8 cellular contexts compared by ENCODE assay signal in the genomic region with DNA sequence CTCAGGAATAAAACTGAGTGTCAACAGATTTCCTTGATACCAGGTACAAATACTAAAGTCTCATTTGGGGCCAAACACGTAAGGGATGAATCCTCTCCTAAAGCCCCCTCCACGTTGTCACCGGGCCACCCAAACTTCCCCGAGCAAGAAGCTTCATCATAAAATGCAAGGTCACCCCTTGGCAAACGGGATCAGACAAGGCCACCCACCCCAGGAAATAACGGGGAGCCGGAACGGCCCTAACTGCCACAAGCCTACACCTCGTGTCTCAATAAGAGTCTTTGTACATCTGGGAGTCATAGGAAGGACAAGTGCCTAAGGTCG. TPM values are rescaled to one million over a fixed set of nuclear protein-coding genes. Genes with fewer than 3 reads are reported as not detected.
A peak's percentile ranks its signal among the peaks of the same experiment; 100 is the strongest.
DNase-seq lines count a peak whose midpoint lies in the region; ATAC-seq and TF ChIP-seq lines count a peak whose summit lies in the region.

No MANE protein-coding gene starts in this region.

- peaks cover 52% of the 10 kb centered on the region for H3K36me3 Mint-ChIP-seq in activated CD8-positive, alpha-beta T cell treated with anti-CD3 and anti-CD28 coated beads, Interleukin-2, amount 10 ng/mL, durations not matched to agents 7 days and 5 days (ENCODE audit: low read depth)

- H3K4me1 ChIP-seq in HAP-1 (peaks cover 27% of the 10 kb centered on the region), hepatocyte (ENCODE audit: insufficient read depth) (peaks cover 23% of the 10 kb centered on the region), spleen (peaks cover 42 to 93% (median 80%) of the 10 kb centered on the region in 6 donors)

- peak; percentile 1 for ATAC-seq in activated CD8-positive, alpha-beta T cell treated with anti-CD3 and anti-CD28 coated beads, Interleukin-2, amount 10 ng/mL, durations not matched to agents 7 days and 5 days
- no peak for ATAC-seq in GM18502 (IDR thresholded peaks at IDR 0.05; ENCODE audit: poor library complexity, unreplicated experiment)
- no peak for ATAC-seq in GM21447 (IDR thresholded peaks at IDR 0.05; ENCODE audit: unreplicated experiment)

- H3K9me3 ChIP-seq in HAP-1: no peaks in the 10 kb centered on the region
- H3K9me3 ChIP-seq in hepatocyte (ENCODE audit: low read depth): no peaks in the 10 kb centered on the region
- no peaks in the 10 kb centered on the region for H3K9me3 ChIP-seq in spleen

- in situ Hi-C loops in HAP-1 (cut with MboI; ENCODE audit: low sequenced_read_pairs): no loop called here

- POLR2A ChIA-PET in activated CD8-positive, alpha-beta T cell treated with anti-CD3 and anti-CD28 coated beads, Interleukin-2, amount 10 ng/mL, durations not matched to agents 7 days and 5 days (lab: Charles Lee): interaction anchor here (0.6 to 3.3 kb wide), 10 partner anchors 8 to 1353 kb away, joined by 3 to 32 read pairs (median 5); a partner anchor contains a TSS

- intact Hi-C loops in spleen (cut with DNase I; ENCODE audit: low total_unique reads): no loop called here

- peak overlapping the region; percentile 96 for H3K4me2 ChIP-seq in hepatocyte

- H3K4me3 Mint-ChIP-seq in activated CD8-positive, alpha-beta T cell treated with anti-CD3 and anti-CD28 coated beads, Interleukin-2, amount 10 ng/mL, durations not matched to agents 7 days and 5 days: peak overlapping the region; percentile 95

- no peak for TF ChIP-seq POLR2A in spleen (IDR thresholded peaks at IDR 0.05)

- peaks cover 52% of the 10 kb centered on the region for H3K4me1 Mint-ChIP-seq in activated CD8-positive, alpha-beta T cell treated with anti-CD3 and anti-CD28 coated beads, Interleukin-2, amount 10 ng/mL, durations not matched to agents 7 days and 5 days (ENCODE audit: low read depth)

- no peaks in the 10 kb centered on the region for H3K9me2 ChIP-seq in hepatocyte (replicated peaks; ENCODE audit: insufficient read depth)

- H3K27ac Mint-ChIP-seq in activated CD8-positive, alpha-beta T cell treated with anti-CD3 and anti-CD28 coated beads, Interleukin-2, amount 10 ng/mL, durations not matched to agents 7 days and 5 days: peak overlapping the region; percentile 92

- no peak overlapping the region for H2AFZ ChIP-seq in hepatocyte

- DNase-seq in HAP-1 (ENCODE audit: low spot score in 2 of 2): no peak
- no peak for DNase-seq in activated CD8-positive, alpha-beta T cell treated with anti-CD3 and anti-CD28 coated beads, Interleukin-2, amount 10 ng/mL, durations not matched to agents 7 days and 5 days
- DNase-seq in hepatocyte (ENCODE audit: low spot score): no peak
- DNase-seq in spleen: no peak
- DNase-seq in stimulated activated CD4-positive, alpha-beta T cell treated with anti-CD3 and anti-CD28 coated beads, Interleukin-4, amount 100 ng/mL, for 1 hour: no peak
- DNase-seq in NCI-H2171 (lab: John Stamatoyannopoulos, UW): no peak

- TF ChIP-seq CTCF in hepatocyte (IDR thresholded peaks at IDR 0.05; ENCODE audit: poor library complexity): no peak
- TF ChIP-seq CTCF in spleen (IDR thresholded peaks at IDR 0.05 in 8 of 11, conservative IDR thresholded peaks at IDR 0.05 in 3 of 11): no peak

- H4K20me1 ChIP-seq in hepatocyte (ENCODE audit: insufficient read depth, poor library complexity, severe bottlenecking): peaks cover 56% of the 10 kb centered on the region

- H3K27me3 ChIP-seq in HAP-1 (ENCODE audit: low read depth): no peaks in the 10 kb centered on the region
- H3K27me3 ChIP-seq in hepatocyte: no peaks in the 10 kb centered on the region
- no peaks in the 10 kb centered on the region for H3K27me3 ChIP-seq in spleen (replicated peaks in 1 of 7)

- no peaks in the 10 kb centered on the region for H3K27me3 Mint-ChIP-seq in activated CD8-positive, alpha-beta T cell treated with anti-CD3 and anti-CD28 coated beads, Interleukin-2, amount 10 ng/mL, durations not matched to agents 7 days and 5 days (ENCODE audit: low read depth)

- 2% methylated on average over 10 of the region's 10 CpGs for WGBS in hepatocyte (ENCODE audit: low lambda C conversion rate, missing lambda C conversion rate)
- WGBS in spleen, 5 donors: 0 to 1% (median 0%) methylated on average over 9 to 10 of the region's 10 CpGs

- no peaks in the 10 kb centered on the region for H3K9me3 Mint-ChIP-seq in activated CD8-positive, alpha-beta T cell treated with anti-CD3 and anti-CD28 coated beads, Interleukin-2, amount 10 ng/mL, durations not matched to agents 7 days and 5 days (ENCODE audit: insufficient read depth)

- H3K27ac ChIP-seq in hepatocyte: peak overlapping the region; percentile 100
- peak overlapping the region; percentile 90 to 98 (median 94) for H3K27ac ChIP-seq in spleen

- CTCF ChIA-PET in activated CD8-positive, alpha-beta T cell treated with anti-CD3 and anti-CD28 coated beads, Interleukin-2, amount 10 ng/mL, durations not matched to agents 7 days and 5 days (lab: Charles Lee): interaction anchor here (1.1 to 2.1 kb wide), 3 partner anchors 21 to 223 kb away, joined by 3 to 14 read pairs (median 9); no protein-coding TSS in a partner anchor

- H3K36me3 ChIP-seq in HAP-1 (replicated peaks): peaks cover 57% of the 10 kb centered on the region
- H3K36me3 ChIP-seq in hepatocyte (replicated peaks; ENCODE audit: insufficient read depth, low read depth): no peaks in the 10 kb centered on the region
- H3K36me3 ChIP-seq in spleen: peaks cover 12 to 50% (median 48%) of the 10 kb centered on the region in 6 donors

- H3K4me3 ChIP-seq in HAP-1 (peak overlapping the region; percentile 95), hepatocyte (peak overlapping the region; percentile 97), spleen (peak overlapping the region; percentile 70 to 90 (median 80))

- peaks cover 57% of the 10 kb centered on the region for H3K79me2 ChIP-seq in hepatocyte

RNA-seq across cellular contexts. Expression of a gene that starts 0.7 kb away (rescaled TPM):
- total RNA-seq in activated CD8-positive, alpha-beta T cell treated with anti-CD3 and anti-CD28 coated beads, Interleukin-2, amount 10 ng/mL, durations not matched to agents 7 days and 5 days: 1,000 to 10,000 TPM; 1,524 to 1,558 TPM
- total RNA-seq in hepatocyte (1,740 and 1,817 TPM in 2 replicates), spleen (1,000 to 10,000 TPM; 1,078 to 1,961 (median 1,406) TPM)
- polyA plus RNA-seq in hepatocyte (444 and 526 TPM in 2 replicates), spleen (1,000 to 10,000 TPM in 1 of 3 donors, 100 to 1,000 TPM in 2; 565 to 1,281 (median 624) TPM)

RNA-seq across cellular contexts. Expression of a gene that starts 13.6 kb away (rescaled TPM):
- 10 to 100 TPM; 43.0 to 44.9 TPM for total RNA-seq in activated CD8-positive, alpha-beta T cell treated with anti-CD3 and anti-CD28 coated beads, Interleukin-2, amount 10 ng/mL, durations not matched to agents 7 days and 5 days
- total RNA-seq in hepatocyte (113 and 140 TPM in 2 replicates), spleen (10 to 100 TPM; 37.1 to 49.3 (median 46.7) TPM)
- polyA plus RNA-seq in hepatocyte (103 and 123 TPM in 2 replicates), spleen (10 to 100 TPM; 26.5 to 68.8 (median 30.8) TPM)

RNA-seq across cellular contexts. Expression of a gene that starts 23.0 kb away (rescaled TPM):
- total RNA-seq in activated CD8-positive, alpha-beta T cell treated with anti-CD3 and anti-CD28 coated beads, Interleukin-2, amount 10 ng/mL, durations not matched to agents 7 days and 5 days: 10 to 100 TPM; 34.2 to 35.6 TPM
- 16.7 and 18.1 TPM in 2 replicates for total RNA-seq in hepatocyte
- 8.3 and 15.0 TPM in 2 replicates for polyA plus RNA-seq in hepatocyte
- total RNA-seq in spleen: 10 to 100 TPM; 16.4 to 30.5 (median 29.0) TPM
- polyA plus RNA-seq in spleen: 10 to 100 TPM in 1 of 3 donors, 1 to 10 TPM in 2; 6.2 to 13.9 (median 6.4) TPM

RNA-seq across cellular contexts. Expression of a gene that starts 51.7 kb away (rescaled TPM):
- total RNA-seq in activated CD8-positive, alpha-beta T cell treated with anti-CD3 and anti-CD28 coated beads, Interleukin-2, amount 10 ng/mL, durations not matched to agents 7 days and 5 days: not detected
- total RNA-seq in hepatocyte (0.32 TPM in 1 of 2 replicates, not detected in the other), spleen (not detected)
- polyA plus RNA-seq in hepatocyte (0.95 TPM in 1 of 2 replicates, not detected in the other), spleen (1 to 10 TPM in 1 of 3 donors, under 1 TPM in 2; 0.29 to 1.5 (median 0.52) TPM)
